ENCODE assay signal across 15 cellular contexts in the genomic region with DNA sequence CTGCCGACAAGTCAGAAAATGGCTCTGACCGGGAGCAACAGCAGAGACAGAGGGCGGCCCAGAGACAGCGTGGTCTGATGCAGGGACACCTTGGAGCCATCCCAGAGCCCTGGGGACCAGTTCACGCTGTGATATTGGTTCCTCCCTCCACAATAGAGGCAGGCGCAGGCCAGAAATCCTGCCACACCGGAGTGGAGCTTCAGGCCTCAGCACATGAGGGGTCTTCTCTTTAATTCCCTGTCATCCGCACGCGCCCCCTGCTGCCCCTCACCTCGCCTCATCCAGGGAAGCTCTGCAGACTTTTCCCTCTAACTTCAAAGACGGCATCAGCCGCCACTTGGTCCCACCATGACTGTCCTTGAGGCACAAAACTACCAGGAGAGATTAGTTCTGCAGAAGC.
"Had no signal": no experiment of that assay in that cellular context is flagged by ENCODE, and none has a peak within 500 bp of the region (broad histone marks: within the 10 kb centered on the region; RNA-seq: fewer than 3 reads in every experiment).

No MANE protein-coding gene starts in this region.

- H3K4me2 ChIP-seq: SK-N-SH had no signal

- H3K9me3 ChIP-seq: esophagus muscularis mucosa, left ventricle myocardium inferior, SK-N-SH, upper lobe of right lung had no signal

- H3K4me1 ChIP-seq: foreskin keratinocyte, upper lobe of right lung had no signal

- H3K9me3 Mint-ChIP-seq: activated B cell treated with CpG ODN at 0.5 μM for 24 hours; activated T-cell treated with anti-CD3 and anti-CD28 coated beads, Interleukin-2, amount 50 U/mL, for 4 hours; T-helper 1 cell treated with Interleukin-12 subunit alpha and Interleukin-12 subunit beta and Interleukin-4 antibody, amounts not matched to agents 30 μg/mL and 1 μg/mL, for 36 hours had no signal

- H3K4me3 Mint-ChIP-seq: activated B cell treated with CpG ODN at 0.5 μM for 24 hours; activated naive CD8-positive, alpha-beta T cell; activated T-cell treated with anti-CD3 and anti-CD28 coated beads, Interleukin-2, amount 50 U/mL, for 4 hours; T-helper 1 cell treated with Interleukin-12 subunit alpha and Interleukin-12 subunit beta and Interleukin-4 antibody, amounts not matched to agents 30 μg/mL and 1 μg/mL, for 36 hours had no signal

- DNase-seq: activated B cell treated with CpG ODN at 0.5 μM for 24 hours; activated CD4-positive, alpha-beta T cell treated with anti-CD3 and anti-CD28 coated beads, Interleukin-2, amount 50 U/mL, for 1 hour; activated gamma-delta T cell; activated T-cell treated with anti-CD3 and anti-CD28 coated beads, Interleukin-2, amount 50 U/mL, for 4 hours; amygdala; dorsolateral prefrontal cortex; left ventricle myocardium inferior; SK-N-SH; stimulated activated CD4-positive, alpha-beta T cell treated with anti-CD3 and anti-CD28 coated beads, Interleukin-2, amount 100 ng/mL, for 48 hours; stimulated activated naive CD4-positive, alpha-beta T cell treated with Interleukin-2 at 50 U/mL for 16 hours; upper lobe of right lung had no signal

- H3K4me1 Mint-ChIP-seq: activated B cell treated with CpG ODN at 0.5 μM for 24 hours had no signal

- H3K9ac ChIP-seq: SK-N-SH had no signal

- H3K27ac ChIP-seq: dorsolateral prefrontal cortex, foreskin keratinocyte, left ventricle myocardium inferior, upper lobe of right lung had no signal

- H3K36me3 ChIP-seq: esophagus muscularis mucosa, left ventricle myocardium inferior, upper lobe of right lung had no signal

- H3K27me3 ChIP-seq: dorsolateral prefrontal cortex, esophagus muscularis mucosa, foreskin keratinocyte, upper lobe of right lung had no signal

- H3K9me2 ChIP-seq: SK-N-SH had no signal

- H3K36me3 Mint-ChIP-seq: activated naive CD8-positive, alpha-beta T cell had no signal

- H3K27ac Mint-ChIP-seq: activated B cell treated with CpG ODN at 0.5 μM for 24 hours; activated naive CD8-positive, alpha-beta T cell; T-helper 1 cell treated with Interleukin-12 subunit alpha and Interleukin-12 subunit beta and Interleukin-4 antibody, amounts not matched to agents 30 μg/mL and 1 μg/mL, for 36 hours had no signal

- H3K4me3 ChIP-seq: esophagus muscularis mucosa, left ventricle myocardium inferior, upper lobe of right lung had no signal

- ATAC-seq: activated T-cell treated with anti-CD3 and anti-CD28 coated beads, Interleukin-2, amount 50 U/mL, for 4 hours; upper lobe of right lung had no signal
